Comparison of ENCODE assay signal across 8 cellular contexts in the genomic region with DNA sequence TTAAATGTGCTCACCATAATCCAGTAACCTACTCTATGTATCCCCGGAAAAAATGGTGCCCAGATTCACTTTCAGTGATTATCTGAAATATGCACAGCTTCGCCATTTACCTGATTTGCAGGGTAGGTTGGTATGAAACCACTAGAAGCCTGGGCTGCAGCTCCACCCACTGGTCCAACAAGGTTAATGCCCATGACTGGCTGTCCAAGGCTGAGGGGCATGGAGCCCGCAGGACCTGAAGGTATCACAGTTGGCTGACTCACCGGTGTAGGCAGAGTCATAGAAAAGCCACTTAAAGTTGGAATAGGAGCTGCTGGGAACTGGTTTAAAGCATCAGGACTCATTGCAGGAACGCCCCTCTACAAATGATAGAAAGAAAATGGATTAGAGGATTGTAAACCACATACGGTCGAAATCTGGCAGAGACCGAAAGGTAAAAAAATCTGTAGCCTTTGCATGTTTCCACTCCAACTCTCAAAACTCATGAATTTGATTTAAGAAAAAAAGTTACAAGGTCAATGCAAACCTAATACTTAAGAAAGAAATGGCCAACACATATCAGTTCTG. TPM values are rescaled to one million over a fixed set of nuclear protein-coding genes. Genes with fewer than 3 reads are reported as not detected.
DNase-seq lines count a peak whose midpoint lies in the region; FAIRE-seq and TF ChIP-seq lines count a peak whose summit lies in the region.

No MANE protein-coding gene starts in this region.

- no peak for FAIRE-seq in GM12892 (lab: Jason Lieb, UNC)

- DNase-seq in AG10803 (ENCODE audit: low read depth) = peak; percentile 37
- DNase-seq in GM12892 (ENCODE audit: insufficient read length) = peak; percentile 3
- peak; percentile 66 for DNase-seq in NCI-H69 (lab: John Stamatoyannopoulos, UW)
- no peak for DNase-seq in right atrium auricular region (ENCODE audit: low spot score)
- peak; percentile 21 for DNase-seq in stimulated activated CD4-positive, alpha-beta T cell treated with anti-CD3 and anti-CD28 coated beads, Interleukin-4, amount 100 ng/mL, for 1 hour
- no peak for DNase-seq in cerebellar nuclear complex (lab: John Stamatoyannopoulos, UW)
- DNase-seq in midbrain (lab: John Stamatoyannopoulos, UW) = no peak

- H3K4me1 Mint-ChIP-seq in activated naive CD8-positive, alpha-beta T cell (ENCODE audit: low read depth) = peaks cover 6% of the 10 kb centered on the region

- H3K4me3 ChIP-seq in AG10803 (ENCODE audit: low read length) (no peak overlapping the region), right atrium auricular region (no peak overlapping the region)

- H3K9me3 Mint-ChIP-seq in activated naive CD8-positive, alpha-beta T cell (ENCODE audit: low read depth) = no peaks in the 10 kb centered on the region

- H3K36me3 Mint-ChIP-seq in activated naive CD8-positive, alpha-beta T cell = peaks cover 28% of the 10 kb centered on the region

- H3K27ac ChIP-seq in right atrium auricular region = no peak overlapping the region

- no peak overlapping the region for H3K4me3 Mint-ChIP-seq in activated naive CD8-positive, alpha-beta T cell

- peak overlapping the region; percentile 34 for H3K27ac Mint-ChIP-seq in activated naive CD8-positive, alpha-beta T cell

- peak; percentile 57 for TF ChIP-seq CTCF in AG10803 (conservative IDR thresholded peaks at IDR 0.05; ENCODE audit: low read length)
- TF ChIP-seq CTCF in right atrium auricular region (IDR thresholded peaks at IDR 0.05) = peak; percentile 34 to 67

- no peaks in the 10 kb centered on the region for H3K27me3 Mint-ChIP-seq in activated naive CD8-positive, alpha-beta T cell

- peaks cover 65% of the 10 kb centered on the region for H3K36me3 ChIP-seq in right atrium auricular region

- H3K27me3 ChIP-seq in right atrium auricular region = no peaks in the 10 kb centered on the region

- no peak for TF ChIP-seq POLR2A in GM12892 (IDR thresholded peaks at IDR 0.05; ENCODE audit: low read depth, low read length)

- H3K9me3 ChIP-seq in right atrium auricular region = peaks cover 0 to 7% of the 10 kb centered on the region in 2 donors

- no peaks in the 10 kb centered on the region for H3K4me1 ChIP-seq in right atrium auricular region

RNA-seq across cellular contexts. Expression of a gene that starts 38.6 kb away (rescaled TPM):
- polyA plus RNA-seq in GM12892 (2012; ENCODE audit: missing spikeins) = 18.5 TPM
- 10 to 100 TPM; 15.0 to 18.4 TPM for total RNA-seq in right atrium auricular region

Comparison
In these comparisons a context has a peak if more than half of its experiments do, and no peak if none do; other contexts are left out.
1. DNase-seq: peak in AG10803 (single experiment), GM12892 (single experiment), NCI-H69 (single experiment) and stimulated activated CD4-positive, alpha-beta T cell treated with anti-CD3 and anti-CD28 coated beads, Interleukin-4, amount 100 ng/mL, for 1 hour (single experiment); none in right atrium auricular region (single experiment), cerebellar nuclear complex (0 of 2) and midbrain (single experiment).